Comparison of ENCODE assay signal across 21 cellular contexts in the genomic region with DNA sequence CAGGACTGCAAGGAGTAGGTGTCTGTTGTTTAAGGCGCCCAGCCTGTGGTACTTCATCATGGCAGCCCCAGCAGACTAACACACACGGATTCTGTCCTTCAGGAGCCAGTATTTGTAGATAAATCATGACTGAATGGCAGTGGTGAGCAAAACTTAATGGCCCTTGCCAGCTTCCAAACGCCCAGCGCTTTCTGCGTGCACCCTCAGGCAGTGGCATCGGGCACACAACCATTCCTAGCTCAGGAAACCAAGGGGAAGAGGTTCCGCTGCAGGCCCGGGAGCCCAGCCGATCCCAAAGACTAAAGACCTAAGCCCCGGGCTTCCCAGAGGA.
"Had no signal": no experiment of that assay in that cellular context is flagged by ENCODE, and none has a peak within 500 bp of the region (broad histone marks: within the 10 kb centered on the region; RNA-seq: fewer than 3 reads in every experiment).

No MANE protein-coding gene starts in this region.

- H3K36me3 ChIP-seq: ascending aorta, MG63, Peyer's patch, SJSA1 had no signal

- H3K36me3 Mint-ChIP-seq: activated CD4-positive, alpha-beta memory T cell treated with anti-CD3 and anti-CD28 coated beads for 36 hours; WTC11 had no signal

- H3K4me1 ChIP-seq: ascending aorta, body of pancreas, Peyer's patch, SJSA1 had no signal

- H3K27me3 ChIP-seq: ascending aorta, body of pancreas, MG63, Peyer's patch, SJSA1 had no signal

- H3K9me3 Mint-ChIP-seq: activated CD4-positive, alpha-beta memory T cell treated with anti-CD3 and anti-CD28 coated beads for 36 hours; activated CD4-positive, alpha-beta T cell treated with anti-CD3 and anti-CD28 coated beads, Interleukin-2, amount 10 ng/mL, durations not matched to agents 7 days and 5 days; WTC11 had no signal

- H3K27ac ChIP-seq: ascending aorta, body of pancreas, Peyer's patch, SJSA1 had no signal

- H3K4me3 ChIP-seq: ascending aorta, body of pancreas, MG63, Peyer's patch, SJSA1 had no signal

- ATAC-seq: body of pancreas, T-helper 17 cell, WTC11 had no signal

- H3K27ac Mint-ChIP-seq: activated CD4-positive, alpha-beta memory T cell treated with anti-CD3 and anti-CD28 coated beads for 36 hours; activated CD4-positive, alpha-beta T cell treated with anti-CD3 and anti-CD28 coated beads, Interleukin-2, amount 10 ng/mL, durations not matched to agents 7 days and 5 days; WTC11 had no signal

- DNase-seq: activated CD4-positive, alpha-beta memory T cell treated with anti-CD3 and anti-CD28 coated beads for 36 hours; activated CD4-positive, alpha-beta T cell treated with anti-CD3 and anti-CD28 coated beads, Interleukin-2, amount 10 ng/mL, durations not matched to agents 7 days and 5 days; activated CD8-positive, alpha-beta memory T cell treated with anti-CD3 and anti-CD28 coated beads for 24 hours; activated naive CD4-positive, alpha-beta T cell treated with anti-CD3 and anti-CD28 coated beads, Interleukin-2, amount 50 U/mL, for 16 hours; amniotic stem cell; body of pancreas; MG63; MV-4-11; NCI-H1092 treated with DMSO at 0.1 percent for 48 hours; NCI-H1417 treated with DMSO at 0.1 percent for 48 hours; NCI-H1694 treated with DMSO at 0.1 percent for 48 hours; NCI-H2029 treated with DMSO at 0.1 percent for 48 hours; NCI-H345; NCI-H510A; SHP77; T-helper 17 cell; T-helper 9 cell had no signal

- H3K4me3 Mint-ChIP-seq: activated CD4-positive, alpha-beta memory T cell treated with anti-CD3 and anti-CD28 coated beads for 36 hours; activated CD4-positive, alpha-beta T cell treated with anti-CD3 and anti-CD28 coated beads, Interleukin-2, amount 10 ng/mL, durations not matched to agents 7 days and 5 days; T-helper 17 cell; WTC11 had no signal

- H3K9me3 ChIP-seq: ascending aorta, body of pancreas, MG63, Peyer's patch, SJSA1 had no signal
